Comparison of ENCODE assay signal across 24 cellular contexts in the genomic region with DNA sequence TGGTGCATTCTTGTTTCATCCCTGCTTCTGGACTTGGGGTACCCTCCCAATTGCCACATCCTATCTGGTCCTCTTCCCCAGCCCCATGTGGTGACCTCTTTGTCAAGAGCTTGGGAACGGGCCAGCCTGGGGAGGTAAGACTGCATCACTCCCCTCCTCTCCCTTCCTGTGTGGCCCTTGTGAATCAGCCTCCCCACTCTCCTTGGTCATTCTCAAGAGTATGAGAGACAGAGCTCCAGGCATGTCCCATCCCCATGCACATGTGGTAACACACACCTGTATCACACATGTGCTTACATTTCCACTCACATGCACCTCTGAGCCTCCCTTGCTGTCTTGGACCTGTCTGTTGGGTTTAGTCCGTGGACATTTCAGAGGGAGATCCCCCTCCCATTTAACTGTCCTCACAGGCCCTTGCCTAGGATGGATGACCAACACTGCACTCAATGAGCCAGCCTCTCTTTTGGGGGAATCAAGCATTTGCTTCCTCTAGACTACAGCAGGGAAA. TPM values are rescaled to one million over a fixed set of nuclear protein-coding genes. Genes with fewer than 3 reads are reported as not detected.
A peak's percentile ranks its signal among the peaks of the same experiment; 100 is the strongest.
DNase-seq lines count a peak whose midpoint lies in the region; ATAC-seq and TF ChIP-seq lines count a peak whose summit lies in the region.
"Had no signal": no experiment of that assay in that cellular context is flagged by ENCODE, and none has a peak within 500 bp of the region (broad histone marks: within the 10 kb centered on the region; RNA-seq: fewer than 3 reads in every experiment).

No MANE protein-coding gene starts in this region.

- ATAC-seq in central memory CD8-positive, alpha-beta T cell (replicated peaks; ENCODE audit: extremely low read depth, poor library complexity, severe bottlenecking), result no peak
- no peak for ATAC-seq in natural killer cell treated with Interleukin-12 subunit alpha and Interleukin-12 subunit beta and Interleukin-15 and Interleukin-18, amount 100 ng/mL, for 72 hours
- ATAC-seq in HG03108 (IDR thresholded peaks at IDR 0.05; ENCODE audit: unreplicated experiment), result no peak
- ATAC-seq: body of pancreas, Panc1 had no signal

- no peak overlapping the region for H3K27ac Mint-ChIP-seq in activated naive CD4-positive, alpha-beta T cell treated with anti-CD3 and anti-CD28 coated beads, Interleukin-2, amount 10 ng/mL, durations not matched to agents 7 days and 5 days
- peak overlapping the region; percentile 69 for H3K27ac Mint-ChIP-seq in central memory CD8-positive, alpha-beta T cell (ENCODE audit: low read depth)
- no peak overlapping the region for H3K27ac Mint-ChIP-seq in natural killer cell treated with Interleukin-12 subunit alpha and Interleukin-12 subunit beta and Interleukin-15 and Interleukin-18, amount 100 ng/mL, for 72 hours
- H3K27ac Mint-ChIP-seq: B cell had no signal

- H3K9me3 Mint-ChIP-seq in activated naive CD4-positive, alpha-beta T cell treated with anti-CD3 and anti-CD28 coated beads, Interleukin-2, amount 10 ng/mL, durations not matched to agents 7 days and 5 days, result no peaks in the 10 kb centered on the region
- H3K9me3 Mint-ChIP-seq in central memory CD8-positive, alpha-beta T cell, result no peaks in the 10 kb centered on the region
- H3K9me3 Mint-ChIP-seq in natural killer cell treated with Interleukin-12 subunit alpha and Interleukin-12 subunit beta and Interleukin-15 and Interleukin-18, amount 100 ng/mL, for 72 hours, result no peaks in the 10 kb centered on the region

- no peak for TF ChIP-seq CTCF in GM10248 (IDR thresholded peaks at IDR 0.05; ENCODE audit: control extremely low read depth, extremely low read depth, low read depth, missing control alignments)

- H3K36me3 Mint-ChIP-seq in activated naive CD4-positive, alpha-beta T cell treated with anti-CD3 and anti-CD28 coated beads, Interleukin-2, amount 10 ng/mL, durations not matched to agents 7 days and 5 days, result peaks cover 16% of the 10 kb centered on the region
- H3K36me3 Mint-ChIP-seq in central memory CD8-positive, alpha-beta T cell (ENCODE audit: insufficient read depth), result peaks cover 18% of the 10 kb centered on the region
- peaks cover 7% of the 10 kb centered on the region for H3K36me3 Mint-ChIP-seq in natural killer cell treated with Interleukin-12 subunit alpha and Interleukin-12 subunit beta and Interleukin-15 and Interleukin-18, amount 100 ng/mL, for 72 hours

- CTCF ChIA-PET in activated naive CD4-positive, alpha-beta T cell treated with anti-CD3 and anti-CD28 coated beads, Interleukin-2, amount 10 ng/mL, durations not matched to agents 7 days and 5 days (lab: Charles Lee), result interaction anchor here (0.6 to 5.2 kb wide), 3 partner anchors 12 to 640 kb away, joined by 3 to 26 read pairs (median 6); no protein-coding TSS in a partner anchor
- CTCF ChIA-PET in GM10248 (lab: Yijun Ruan, JAX), result interaction anchor here (0.8 to 11.3 kb wide), 4 partner anchors 9 to 77 kb away, joined by 3 to 94 read pairs (median 6); partner anchors contain the start of genes KAZALD1 and LZTS2

- POLR2A ChIA-PET in GM10248 (lab: Yijun Ruan, JAX), result interaction anchor here (0.6 kb wide), 1 partner anchor 1129 kb away, joined by 6 read pairs; no protein-coding TSS in a partner anchor

- peak; percentile 8 for DNase-seq in activated naive CD4-positive, alpha-beta T cell treated with anti-CD3 and anti-CD28 coated beads, Interleukin-2, amount 10 ng/mL, durations not matched to agents 7 days and 5 days
- DNase-seq in activated naive CD4-positive, alpha-beta T cell (lab: John Stamatoyannopoulos, UW), result no peak
- DNase-seq in central memory CD8-positive, alpha-beta T cell (ENCODE audit: low spot score in 2 of 2), result no peak
- peak; percentile 8 for DNase-seq in natural killer cell treated with Interleukin-12 subunit alpha and Interleukin-12 subunit beta and Interleukin-15 and Interleukin-18, amount 100 ng/mL, for 72 hours (ENCODE audit: low spot score)
- DNase-seq in substantia nigra (lab: John Stamatoyannopoulos, UW) (no peak), GM10248 (ENCODE audit: extremely low spot score) (no peak), midbrain (lab: John Stamatoyannopoulos, UW) (no peak)
- DNase-seq: activated CD8-positive, alpha-beta memory T cell treated with anti-CD3 and anti-CD28 coated beads, Interleukin-2, amount 50 U/mL, for 4 hours; activated gamma-delta T cell; DMS153; effector CD4-positive, alpha-beta T cell; mammary epithelial cell; NCI-H2029; NCI-H69; occipital lobe; SIG-M5; trophoblast cell; WERI-Rb-1 had no signal

- H3K4me3 Mint-ChIP-seq in activated naive CD4-positive, alpha-beta T cell treated with anti-CD3 and anti-CD28 coated beads, Interleukin-2, amount 10 ng/mL, durations not matched to agents 7 days and 5 days, result no peak overlapping the region
- H3K4me3 Mint-ChIP-seq in central memory CD8-positive, alpha-beta T cell, result no peak overlapping the region
- no peak overlapping the region for H3K4me3 Mint-ChIP-seq in natural killer cell treated with Interleukin-12 subunit alpha and Interleukin-12 subunit beta and Interleukin-15 and Interleukin-18, amount 100 ng/mL, for 72 hours

- H3K27me3 Mint-ChIP-seq in activated naive CD4-positive, alpha-beta T cell treated with anti-CD3 and anti-CD28 coated beads, Interleukin-2, amount 10 ng/mL, durations not matched to agents 7 days and 5 days, result no peaks in the 10 kb centered on the region
- no peaks in the 10 kb centered on the region for H3K27me3 Mint-ChIP-seq in central memory CD8-positive, alpha-beta T cell
- H3K27me3 Mint-ChIP-seq in natural killer cell treated with Interleukin-12 subunit alpha and Interleukin-12 subunit beta and Interleukin-15 and Interleukin-18, amount 100 ng/mL, for 72 hours, result no peaks in the 10 kb centered on the region
- H3K27me3 Mint-ChIP-seq: B cell had no signal

- peaks cover 36% of the 10 kb centered on the region for H3K4me1 Mint-ChIP-seq in activated naive CD4-positive, alpha-beta T cell treated with anti-CD3 and anti-CD28 coated beads, Interleukin-2, amount 10 ng/mL, durations not matched to agents 7 days and 5 days
- peaks cover 40% of the 10 kb centered on the region for H3K4me1 Mint-ChIP-seq in central memory CD8-positive, alpha-beta T cell
- H3K4me1 Mint-ChIP-seq in natural killer cell treated with Interleukin-12 subunit alpha and Interleukin-12 subunit beta and Interleukin-15 and Interleukin-18, amount 100 ng/mL, for 72 hours (ENCODE audit: low read depth in 2 of 2), result peaks cover 13 to 22% of the 10 kb centered on the region in 2 donors

- peak overlapping the region; percentile 5 for H3K27ac ChIP-seq in substantia nigra (ENCODE audit: low read depth, low read length, poor library complexity, severe bottlenecking)
- H3K27ac ChIP-seq: adrenal gland, skin epidermis, WERI-Rb-1 had no signal

RNA-seq across cellular contexts. Expression of gene MRPL43, which starts 2.6 kb away (rescaled TPM):
- total RNA-seq in natural killer cell treated with Interleukin-12 subunit alpha and Interleukin-12 subunit beta and Interleukin-15 and Interleukin-18, amount 100 ng/mL, for 72 hours, result 10 to 100 TPM; 52.3 to 60.7 TPM

RNA-seq across cellular contexts. Expression of gene TWNK, which starts 2.6 kb away (rescaled TPM):
- total RNA-seq in natural killer cell treated with Interleukin-12 subunit alpha and Interleukin-12 subunit beta and Interleukin-15 and Interleukin-18, amount 100 ng/mL, for 72 hours, result 10 to 100 TPM; 13.6 to 34.2 TPM

RNA-seq across cellular contexts. Expression of gene LZTS2, which starts 14.9 kb away (rescaled TPM):
- total RNA-seq in natural killer cell treated with Interleukin-12 subunit alpha and Interleukin-12 subunit beta and Interleukin-15 and Interleukin-18, amount 100 ng/mL, for 72 hours, result 1 to 10 TPM; 6.2 to 6.4 TPM

RNA-seq across cellular contexts. Expression of gene SEMA4G, which starts 15.4 kb away (rescaled TPM):
- under 1 TPM in 1 of 2 donors, not detected in 1; 0.19 TPM for total RNA-seq in natural killer cell treated with Interleukin-12 subunit alpha and Interleukin-12 subunit beta and Interleukin-15 and Interleukin-18, amount 100 ng/mL, for 72 hours

RNA-seq across cellular contexts. Expression of gene PDZD7, which starts 46.2 kb away (rescaled TPM):
- total RNA-seq in natural killer cell treated with Interleukin-12 subunit alpha and Interleukin-12 subunit beta and Interleukin-15 and Interleukin-18, amount 100 ng/mL, for 72 hours, result under 1 TPM; 0.17 to 0.62 TPM

Comparison
In these comparisons a context has a peak if more than half of its experiments do, and no peak if none do; other contexts are left out.
1. DNase-seq: peak in activated naive CD4-positive, alpha-beta T cell treated with anti-CD3 and anti-CD28 coated beads, Interleukin-2, amount 10 ng/mL, durations not matched to agents 7 days and 5 days (single experiment) and natural killer cell treated with Interleukin-12 subunit alpha and Interleukin-12 subunit beta and Interleukin-15 and Interleukin-18, amount 100 ng/mL, for 72 hours (single experiment); none in activated naive CD4-positive, alpha-beta T cell (0 of 4), central memory CD8-positive, alpha-beta T cell (0 of 2), substantia nigra (0 of 49), GM10248 (single experiment) and midbrain (single experiment).